Comparison of ENCODE assay signal across 1 cellular context in the genomic region with DNA sequence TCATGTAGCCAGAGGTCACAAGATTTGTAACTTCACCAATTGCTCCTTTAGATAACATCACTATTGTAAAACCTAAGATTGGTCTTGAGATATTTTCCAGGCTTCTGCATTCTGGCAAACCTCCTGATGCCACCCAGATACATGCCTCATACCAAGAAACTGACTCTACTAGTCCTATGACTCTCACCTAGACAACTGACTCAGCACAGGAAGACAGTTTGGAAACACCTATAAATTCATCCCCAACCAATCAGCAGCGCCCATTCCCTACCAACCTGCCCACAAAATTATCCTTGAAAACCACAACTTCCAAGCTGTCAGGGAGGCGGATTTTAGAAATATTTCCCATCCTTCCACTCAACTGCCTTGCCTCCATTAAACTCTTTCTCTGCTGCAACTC.
TF ChIP-seq lines count a peak whose summit lies in the region.

No MANE protein-coding gene starts in this region.

TF ChIP-seq in SK-N-SH, 30 proteins besides CTCF, POLR2A, EP300 and RAD21:
- TF ChIP-seq TEAD4 (IDR thresholded peaks at IDR 0.05; ENCODE audit: borderline replicate concordance, insufficient read depth) (no peak), FOXM1 (IDR thresholded peaks at IDR 0.05; ENCODE audit: low read depth) (no peak), NFIC (IDR thresholded peaks at IDR 0.05; ENCODE audit: borderline replicate concordance) (no peak), TAF1 (IDR thresholded peaks at IDR 0.05; ENCODE audit: borderline replicate concordance, low read depth, low read length) (no peak), PBX3 (IDR thresholded peaks at IDR 0.05) (no peak), MAX (IDR thresholded peaks at IDR 0.05; ENCODE audit: low read depth) (no peak), SMC3 (IDR thresholded peaks at IDR 0.05; ENCODE audit: low read depth, low read length) (no peak)
- TF ChIP-seq, protein P1, sequence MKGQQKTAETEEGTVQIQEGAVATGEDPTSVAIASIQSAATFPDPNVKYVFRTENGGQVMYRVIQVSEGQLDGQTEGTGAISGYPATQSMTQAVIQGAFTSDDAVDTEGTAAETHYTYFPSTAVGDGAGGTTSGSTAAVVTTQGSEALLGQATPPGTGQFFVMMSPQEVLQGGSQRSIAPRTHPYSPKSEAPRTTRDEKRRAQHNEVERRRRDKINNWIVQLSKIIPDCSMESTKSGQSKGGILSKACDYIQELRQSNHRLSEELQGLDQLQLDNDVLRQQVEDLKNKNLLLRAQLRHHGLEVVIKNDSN (IDR thresholded peaks at IDR 0.05; ENCODE audit: borderline replicate concordance, low read depth), result no peak
